8 cellular contexts compared by ENCODE assay signal in genomic region chr10:95295031-95295755, GRCh38. TPM values are rescaled to one million over a fixed set of nuclear protein-coding genes. Genes with fewer than 3 reads are reported as not detected.
A peak's percentile ranks its signal among the peaks of the same experiment; 100 is the strongest.
DNase-seq lines count a peak whose midpoint lies in the region; ATAC-seq, FAIRE-seq and TF ChIP-seq lines count a peak whose summit lies in the region.

No MANE protein-coding gene starts in this region.

- in situ Hi-C loops in GM12878 (cut with MboI) (loop anchor here (10.0 kb wide), 1 partner anchor 460 kb away; the partner anchor contains the start of gene ENTPD1), HepG2 (cut with HindIII; ENCODE audit: extremely low pct_ligation_motif_present, low pct_unique_long_range_greater_than_20kb) (no loop called here)

- H3K27ac Mint-ChIP-seq in stimulated activated memory B cell treated with anti-CD40 and anti-IgM and Interleukin-4, amounts not matched to agents 10 μg/mL and 1 μg/mL and 100 μg/mL, for 72 hours: peak overlapping the region; percentile 93

- TF ChIP-seq POLR2A in GM12878 (IDR thresholded peaks at IDR 0.05; ENCODE audit: low read depth, low read length) (peak; percentile 91), HepG2 (IDR thresholded peaks at IDR 0.05; ENCODE audit: insufficient read depth in 1 of 2, low read depth in 2 of 2, low read length in 2 of 2) (no peak)

- RAD21 ChIA-PET in GM12878 (lab: Charles Lee; ENCODE audit: unreplicated experiment): interaction anchor here (1.0 to 3.4 kb wide), 11 partner anchors 9 to 399 kb away, joined by 3 to 23 read pairs (median 5); partner anchors contain the start of gene TCTN3

- H4K20me1 ChIP-seq in DOHH2 (ENCODE audit: control insufficient read depth, insufficient read depth, low read depth, low read length) (no peaks in the 10 kb centered on the region), OCI-LY7 (ENCODE audit: insufficient read depth, low read length) (no peaks in the 10 kb centered on the region), GM12878 (ENCODE audit: control insufficient read depth, insufficient read depth) (no peaks in the 10 kb centered on the region), HepG2 (ENCODE audit: insufficient read depth, low read length) (no peaks in the 10 kb centered on the region)

- FAIRE-seq in GM12878 (lab: Jason Lieb, UNC) (peak; percentile 81), HepG2 (lab: Jason Lieb, UNC) (no peak)

- TF ChIP-seq CTCF in DOHH2 (IDR thresholded peaks at IDR 0.05; ENCODE audit: low read depth, low read length, poor library complexity, severe bottlenecking) (no peak), OCI-LY7 (conservative IDR thresholded peaks at IDR 0.05; ENCODE audit: low read length) (no peak), GM12878 (IDR thresholded peaks at IDR 0.05 in 2 of 3, conservative IDR thresholded peaks at IDR 0.05 in 1 of 3; ENCODE audit: control insufficient read depth in 2 of 3, extremely low read depth in 1 of 3, insufficient read depth in 1 of 3, low read depth in 3 of 3, low read length in 3 of 3) (no peak), HepG2 (CRISPR knock-in tag; IDR thresholded peaks at IDR 0.05) (no peak)

- whole genome bisulfite sequencing in GM12878 (ENCODE audit: insufficient coverage, insufficient replicate concordance, low lambda C conversion rate, missing lambda C conversion rate): 2% methylated on average over 39 of the region's 39 CpGs
- 100% methylated on average over 24 of the region's 39 CpGs for WGBS in HepG2 (ENCODE audit: low lambda C conversion rate)

- BruUV-seq in OCI-LY7 (replicated peaks; lab: Mats Ljungman, UMichigan) (no TSS peak), GM12878 (replicated peaks; lab: Mats Ljungman, UMichigan) (TSS peak; percentile 72), HepG2 (replicated peaks; lab: Mats Ljungman, UMichigan) (no TSS peak)

- intact Hi-C loops in OCI-LY7 (cut with micrococcal nuclease; ENCODE audit: unreplicated experiment): loop anchor here (1.0 to 10.0 kb wide), 4 partner anchors 49 to 990 kb away; no protein-coding TSS in a partner anchor
- intact Hi-C loops in GM12878 (cut with micrococcal nuclease; ENCODE audit: unreplicated experiment): loop anchor here (5.0 to 10.0 kb wide), 3 partner anchors 460 to 980 kb away; partner anchors contain the start of genes BLNK and ENTPD1
- intact Hi-C loops in HepG2 (cut with micrococcal nuclease; ENCODE audit: unreplicated experiment): no loop called here

- H3K4me2 ChIP-seq in DOHH2 (ENCODE audit: low read length) (peak overlapping the region; percentile 96), OCI-LY7 (ENCODE audit: low read length) (peak overlapping the region; percentile 87), GM12878 (ENCODE audit: control insufficient read depth, insufficient read depth) (peak overlapping the region; percentile 98), HepG2 (ENCODE audit: low read depth, low read length) (no peak overlapping the region)

- H3K36me3 ChIP-seq in DOHH2 (ENCODE audit: control insufficient read depth, low read length) (no peaks in the 10 kb centered on the region), OCI-LY7 (ENCODE audit: insufficient read depth, low read length) (no peaks in the 10 kb centered on the region), GM12878 (ENCODE audit: control insufficient read depth in 2 of 2, insufficient read depth in 2 of 2, low read length in 1 of 2) (no peaks in the 10 kb centered on the region), HepG2 (replicated peaks in 1 of 2; ENCODE audit: control insufficient read depth in 1 of 2, insufficient read depth in 2 of 2, low read length in 2 of 2) (no peaks in the 10 kb centered on the region)

- no peaks in the 10 kb centered on the region for H3K27me3 Mint-ChIP-seq in stimulated activated memory B cell treated with anti-CD40 and anti-IgM and Interleukin-4, amounts not matched to agents 10 μg/mL and 1 μg/mL and 100 μg/mL, for 72 hours

- H3K27ac ChIP-seq in DOHH2 (ENCODE audit: low read depth, low read length) (peak overlapping the region; percentile 97), OCI-LY7 (ENCODE audit: low read depth, low read length, poor library complexity, severe bottlenecking) (peak overlapping the region; percentile 97), GM12878 (ENCODE audit: control insufficient read depth, insufficient read depth) (peak overlapping the region; percentile 98), HepG2 (ENCODE audit: extremely low read length, insufficient read depth, low read length) (no peak overlapping the region)

- DNase-seq in OCI-LY7 (ENCODE audit: low spot score) (peak; percentile 98), GM12878 (ENCODE audit: low read depth, low spot score) (peak; percentile 96), HepG2 (ENCODE audit: low spot score) (no peak), COLO829 (ENCODE audit: low spot score) (no peak)

- H3K4me1 ChIP-seq in DOHH2 (ENCODE audit: control insufficient read depth, low read length): peaks cover 68% of the 10 kb centered on the region
- H3K4me1 ChIP-seq in OCI-LY7 (ENCODE audit: insufficient read depth, low read length, poor library complexity, severe bottlenecking): peaks cover 70% of the 10 kb centered on the region
- H3K4me1 ChIP-seq in GM12878 (ENCODE audit: control insufficient read depth, insufficient read depth, low read length): peaks cover 65% of the 10 kb centered on the region
- peaks cover 20% of the 10 kb centered on the region for H3K4me1 ChIP-seq in HepG2 (ENCODE audit: insufficient read depth, low read length)

- H3K4me3 Mint-ChIP-seq in stimulated activated memory B cell treated with anti-CD40 and anti-IgM and Interleukin-4, amounts not matched to agents 10 μg/mL and 1 μg/mL and 100 μg/mL, for 72 hours: peak overlapping the region; percentile 75

- ATAC-seq in GM19438 (IDR thresholded peaks at IDR 0.05; ENCODE audit: low read depth, unreplicated experiment) (peak; percentile 66), HG03457 (IDR thresholded peaks at IDR 0.05; ENCODE audit: unreplicated experiment) (peak; percentile 76), GM12878 (peak; percentile 83), HepG2 (no peak)
- ATAC-seq in stimulated activated memory B cell treated with anti-CD40 and anti-IgM and Interleukin-4, amounts not matched to agents 10 μg/mL and 1 μg/mL and 100 μg/mL, for 72 hours: peak; percentile 91

- H3K9me2 ChIP-seq in DOHH2 (replicated peaks; ENCODE audit: control insufficient read depth, low read length) (no peaks in the 10 kb centered on the region), OCI-LY7 (ENCODE audit: insufficient read depth, low read length) (no peaks in the 10 kb centered on the region)

- POLR2A ChIA-PET in OCI-LY7 (lab: Charles Lee) (interaction anchor here (0.9 to 3.5 kb wide), 12 partner anchors 8 to 462 kb away, joined by 3 to 21 read pairs (median 4); no protein-coding TSS in a partner anchor), GM12878 (lab: Charles Lee) (interaction anchor here (0.5 to 2.5 kb wide), 11 partner anchors 9 to 774 kb away, joined by 3 to 17 read pairs (median 4); no protein-coding TSS in a partner anchor), HepG2 (lab: Yijun Ruan, JAX) (no interaction called here)

- H3K9ac ChIP-seq in GM12878 (ENCODE audit: control insufficient read depth, insufficient read depth, low read length) (peak overlapping the region; percentile 83), HepG2 (ENCODE audit: insufficient read depth, low read depth, low read length) (no peak overlapping the region)

- no peaks in the 10 kb centered on the region for H3K9me3 ChIP-seq in DOHH2 (ENCODE audit: control insufficient read depth, insufficient read depth, low read length)
- H3K9me3 ChIP-seq in OCI-LY7 (ENCODE audit: low read length): no peaks in the 10 kb centered on the region
- H3K9me3 ChIP-seq in GM12878 (replicated peaks; ENCODE audit: control insufficient read depth, insufficient read depth, low read length): no peaks in the 10 kb centered on the region
- H3K9me3 ChIP-seq in HepG2 (ENCODE audit: low read length): no peaks in the 10 kb centered on the region

- H2AFZ ChIP-seq in OCI-LY7 (ENCODE audit: low read length): peak overlapping the region; percentile 64
- H2AFZ ChIP-seq in GM12878 (ENCODE audit: control insufficient read depth, low read depth, low read length): peak overlapping the region; percentile 49
- H2AFZ ChIP-seq in HepG2 (ENCODE audit: low read length): peak overlapping the region; percentile 11

- CTCF ChIA-PET in OCI-LY7 (lab: Charles Lee; ENCODE audit: unreplicated experiment): interaction anchor here (0.6 to 1.1 kb wide), 4 partner anchors 50 to 111 kb away, joined by 3 to 5 read pairs (median 4); no protein-coding TSS in a partner anchor
- CTCF ChIA-PET in GM12878 (lab: Yijun Ruan, JAX): interaction anchor here (0.6 to 3.1 kb wide), 9 partner anchors 10 to 80 kb away, joined by 3 to 20 read pairs (median 4); no protein-coding TSS in a partner anchor
- CTCF ChIA-PET in HepG2 (lab: Yijun Ruan, JAX; ENCODE audit: low intra/inter-chr PET ratio, low total read pairs): no interaction called here

- peaks cover 5% of the 10 kb centered on the region for H3K79me2 ChIP-seq in DOHH2 (ENCODE audit: control insufficient read depth, low read length)
- no peaks in the 10 kb centered on the region for H3K79me2 ChIP-seq in OCI-LY7 (ENCODE audit: insufficient read depth, low read depth, low read length)
- peaks cover 31% of the 10 kb centered on the region for H3K79me2 ChIP-seq in GM12878 (ENCODE audit: control insufficient read depth, insufficient read depth, low read length)
- peaks cover 4% of the 10 kb centered on the region for H3K79me2 ChIP-seq in HepG2 (ENCODE audit: insufficient read depth, low read length)

- peak; percentile 85 to 89 for TF ChIP-seq EP300 in GM12878 (IDR thresholded peaks at IDR 0.05; ENCODE audit: borderline replicate concordance in 1 of 2, control insufficient read depth in 1 of 2, low read depth in 2 of 2, low read length in 2 of 2)
- TF ChIP-seq EP300 in HepG2 (IDR thresholded peaks at IDR 0.05; ENCODE audit: low read depth in 2 of 2, low read length in 2 of 2): no peak
- TF ChIP-seq EP300 in HepG2 (CRISPR knock-in tag; IDR thresholded peaks at IDR 0.05; ENCODE audit: borderline replicate concordance): no peak

- H3K9me3 Mint-ChIP-seq in stimulated activated memory B cell treated with anti-CD40 and anti-IgM and Interleukin-4, amounts not matched to agents 10 μg/mL and 1 μg/mL and 100 μg/mL, for 72 hours: no peaks in the 10 kb centered on the region

- H3K27me3 ChIP-seq in DOHH2 (ENCODE audit: control insufficient read depth, low read length) (no peaks in the 10 kb centered on the region), GM12878 (replicated peaks in 1 of 2; ENCODE audit: control insufficient read depth in 2 of 2, insufficient read depth in 2 of 2, low read length in 1 of 2) (no peaks in the 10 kb centered on the region), HepG2 (ENCODE audit: control insufficient read depth in 1 of 2, insufficient read depth in 2 of 2, low read length in 2 of 2) (no peaks in the 10 kb centered on the region)

- TF ChIP-seq RAD21 in GM12878 (IDR thresholded peaks at IDR 0.05; ENCODE audit: insufficient read depth, low read depth, low read length) (0 out of 2 replicates have a peak, but pooled peaks have one; percentile 2), HepG2 (CRISPR knock-in tag; IDR thresholded peaks at IDR 0.05) (no peak)

- no peaks in the 10 kb centered on the region for H3K36me3 Mint-ChIP-seq in stimulated activated memory B cell treated with anti-CD40 and anti-IgM and Interleukin-4, amounts not matched to agents 10 μg/mL and 1 μg/mL and 100 μg/mL, for 72 hours

- H3K4me1 Mint-ChIP-seq in stimulated activated memory B cell treated with anti-CD40 and anti-IgM and Interleukin-4, amounts not matched to agents 10 μg/mL and 1 μg/mL and 100 μg/mL, for 72 hours: peaks cover 70% of the 10 kb centered on the region

- peak overlapping the region; percentile 72 for H3K4me3 ChIP-seq in DOHH2 (ENCODE audit: low read length)
- peak overlapping the region; percentile 60 for H3K4me3 ChIP-seq in OCI-LY7 (ENCODE audit: low read depth, low read length, poor library complexity, severe bottlenecking)
- H3K4me3 ChIP-seq in GM12878: peak overlapping the region; percentile 40
- no peak overlapping the region for H3K4me3 ChIP-seq in HepG2 (replicated peaks in 1 of 3; ENCODE audit: insufficient read depth in 1 of 3, low read depth in 2 of 3, low read length in 3 of 3)

- H3F3A ChIP-seq in DOHH2 (ENCODE audit: control insufficient read depth, insufficient read depth): peaks cover 32% of the 10 kb centered on the region

- SMC1A ChIA-PET in GM12878 (lab: Charles Lee; ENCODE audit: uncharacterized antibody, unreplicated experiment): interaction anchor here (0.6 to 8.2 kb wide), 16 partner anchors 7 to 542 kb away, joined by 3 to 80 read pairs (median 4); no protein-coding TSS in a partner anchor

RNA-seq across cellular contexts. Expression of gene PDLIM1, which starts 4.4 kb away (rescaled TPM):
- total RNA-seq in OCI-LY7 (2014; rRNA removed; shearing (Covaris generic)): 22.3 and 23.1 TPM in 2 replicates
- total RNA-seq in OCI-LY7 (2022) (103 and 105 TPM in 2 replicates), GM12878 (2014; rRNA removed) (86.5 and 95.7 TPM in 2 replicates), GM12878 (2014; rRNA removed; fragmentation: Illumina TruSeq; extraction: Trizol) (204 and 212 TPM in 2 replicates), GM12878 (2021) (527 and 530 TPM in 2 replicates), HepG2 (2016; rRNA removed; fragmentation: Illumina TruSeq; extraction: Trizol) (123 and 183 TPM in 2 replicates)
- 93.6 and 94.6 TPM in 2 replicates for total RNA-seq in GM12878 (2013; cell fraction: nucleolus; rRNA removed)
- 553 TPM for polyA plus RNA-seq in GM12878 (2011; ENCODE audit: low read depth)
- polyA plus RNA-seq in GM12878 (2011; rRNA removed) (133 and 220 TPM in 2 replicates), GM12878 (2014; fragmentation: Illumina TruSeq; extraction: Trizol) (688 and 698 TPM in 2 replicates), GM12878 (2014; fragmentation: Nextera tagmentation; extraction: Ambion mirVana) (100 to 1,000 TPM; 133 to 338 TPM), GM12878 (2014; rRNA removed) (280 and 305 TPM in 2 replicates), GM12878 (2016; fragmentation: Nextera tagmentation; extraction: Ambion mirVana) (100 to 1,000 TPM; 689 to 714 TPM), HepG2 (2011; rRNA removed) (109 and 119 TPM in 2 replicates)
- 344 and 508 TPM in 2 replicates for polyA plus RNA-seq in GM12878 (2011; cell fraction: cytosol; rRNA removed)
- polyA plus RNA-seq in GM12878 (2011; cell fraction: nucleus; rRNA removed): 200 and 240 TPM in 2 replicates
- polyA plus RNA-seq in GM12878 (2012): 602 and 737 TPM in 2 replicates
- 275 and 304 TPM in 2 replicates for polyA minus RNA-seq in GM12878 (2011; rRNA and poly(A)+ RNA removed)
- 146 and 173 TPM in 2 replicates for polyA minus RNA-seq in GM12878 (2011; cell fraction: cytosol; rRNA and poly(A)+ RNA removed)
- 58.8 and 86.6 TPM in 2 replicates for polyA minus RNA-seq in GM12878 (2011; cell fraction: nucleus; rRNA and poly(A)+ RNA removed)
- total RNA-seq in HepG2 (2016; cell fraction: cytosol; rRNA removed; fragmentation: Illumina TruSeq; extraction: Trizol; ENCODE audit: low read depth): 60.3 and 60.8 TPM in 2 replicates
- total RNA-seq in HepG2 (2016; cell fraction: insoluble cytoplasmic fraction; rRNA removed; fragmentation: Illumina TruSeq; extraction: Trizol): 116 and 166 TPM in 2 replicates
- 123 and 134 TPM in 2 replicates for total RNA-seq in HepG2 (2016; cell fraction: membrane; rRNA removed; fragmentation: Illumina TruSeq; extraction: Trizol)
- 78.1 and 97.1 TPM in 2 replicates for total RNA-seq in HepG2 (2016; cell fraction: nucleus; rRNA removed; fragmentation: Illumina TruSeq; extraction: Trizol)
- polyA plus RNA-seq in HepG2 (2011; cell fraction: cytosol; rRNA removed): 149 and 160 TPM in 2 replicates
- polyA plus RNA-seq in HepG2 (2011; cell fraction: nucleus; rRNA removed): 55.5 and 63.7 TPM in 2 replicates
- 173 and 180 TPM in 2 replicates for polyA plus RNA-seq in HepG2 (2012)
- polyA plus RNA-seq in HepG2 (2016; cell fraction: cytosol; fragmentation: Illumina TruSeq; extraction: Trizol; ENCODE audit: low read depth): 184 TPM in 2 replicates
- 383 and 451 TPM in 2 replicates for polyA plus RNA-seq in HepG2 (2016; cell fraction: insoluble cytoplasmic fraction; fragmentation: Illumina TruSeq; extraction: Trizol; ENCODE audit: low read depth)
- 281 and 307 TPM in 2 replicates for polyA plus RNA-seq in HepG2 (2016; cell fraction: membrane; fragmentation: Illumina TruSeq; extraction: Trizol; ENCODE audit: low read depth)
- polyA plus RNA-seq in HepG2 (2016; cell fraction: nucleus; fragmentation: Illumina TruSeq; extraction: Trizol; ENCODE audit: insufficient read depth, low read depth): 213 and 214 TPM in 2 replicates
- 16.6 and 146 TPM in 2 replicates for polyA minus RNA-seq in HepG2 (2011; rRNA and poly(A)+ RNA removed; ENCODE audit: low replicate concordance)
- 132 and 136 TPM in 2 replicates for polyA minus RNA-seq in HepG2 (2011; cell fraction: cytosol; rRNA and poly(A)+ RNA removed)
- 53.7 and 70.4 TPM in 2 replicates for polyA minus RNA-seq in HepG2 (2011; cell fraction: nucleus; rRNA and poly(A)+ RNA removed)

Comparison
In these comparisons a context has a peak if more than half of its experiments do, and no peak if none do; other contexts are left out.
1. H3K4me3 ChIP-seq: peak in DOHH2 (single experiment), OCI-LY7 (single experiment) and GM12878 (single experiment); none in HepG2 (0 of 3).
2. DNase-seq: peak in OCI-LY7 (single experiment) and GM12878 (single experiment); none in HepG2 (single experiment) and COLO829 (single experiment).
3. H2AFZ ChIP-seq: peak in every context shown above with its lines; median percentile 64 in OCI-LY7; 49 in GM12878; 11 in HepG2.